In the genomic region with DNA sequence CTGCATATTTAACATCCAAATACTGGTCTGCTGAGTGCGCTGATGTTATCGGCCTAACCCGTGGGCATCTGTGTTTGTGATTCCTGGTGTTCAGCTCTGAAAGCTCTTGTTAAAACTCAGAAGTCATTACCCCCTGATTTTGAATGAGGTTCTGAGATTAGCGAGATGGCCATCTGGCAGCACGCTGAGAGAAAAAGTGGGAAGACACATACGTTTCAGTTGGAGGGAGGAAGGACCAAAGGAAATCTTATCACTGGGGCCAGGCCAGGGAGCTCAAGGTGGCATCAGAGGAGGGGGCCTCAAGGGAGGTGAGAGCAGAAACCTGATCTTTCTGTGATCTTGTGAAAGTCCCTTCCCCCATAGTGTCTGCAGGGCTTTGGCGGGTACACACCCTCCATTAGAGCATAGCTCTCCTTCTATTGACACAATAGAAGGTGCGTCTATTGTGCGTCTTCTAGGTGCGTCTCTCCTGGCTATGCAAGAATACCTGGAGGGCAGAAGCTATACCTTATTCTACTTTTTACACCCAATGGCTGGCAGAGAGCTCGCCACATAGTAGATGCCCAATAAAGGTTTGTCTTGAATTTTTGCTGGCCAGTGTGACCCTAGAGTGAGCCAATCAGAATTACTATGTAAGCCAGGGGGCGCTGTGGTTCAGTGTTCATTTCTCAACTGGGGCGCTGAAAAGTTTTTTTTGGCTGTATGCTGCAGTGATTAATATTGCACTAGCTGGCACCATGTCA, we compare ENCODE assay signal across 8 cellular contexts.
DNase-seq lines count a peak whose midpoint lies in the region; ATAC-seq and TF ChIP-seq lines count a peak whose summit lies in the region.

No MANE protein-coding gene starts in this region.

- no peaks in the 10 kb centered on the region for H3K27me3 ChIP-seq in SK-N-SH (ENCODE audit: insufficient read depth)
- H3K27me3 ChIP-seq in kidney epithelial cell (ENCODE audit: control insufficient read depth, insufficient read depth, low read length): peaks cover 2% of the 10 kb centered on the region

- no peak overlapping the region for H3K4me2 ChIP-seq in SK-N-SH

- no peaks in the 10 kb centered on the region for H3F3A ChIP-seq in SK-N-SH (replicated peaks; ENCODE audit: insufficient read depth)

- H3K27ac Mint-ChIP-seq in activated naive CD8-positive, alpha-beta T cell treated with anti-CD3 and anti-CD28 coated beads, Interleukin-2, amount 50 U/mL, for 24 hours: no peak overlapping the region

- H3K4me1 ChIP-seq in SK-N-SH (ENCODE audit: control insufficient read depth in 1 of 2, insufficient read depth in 2 of 2, low read depth in 1 of 2, low read length in 1 of 2): peaks cover 0 to 35% of the 10 kb centered on the region in 2 experiments; a peak in 2 of 4 replicates

- ATAC-seq in activated naive CD8-positive, alpha-beta T cell treated with anti-CD3 and anti-CD28 coated beads, Interleukin-2, amount 50 U/mL, for 24 hours: peak; percentile 57
- ATAC-seq in GM21528 (IDR thresholded peaks at IDR 0.05; ENCODE audit: low FRiP score, unreplicated experiment) (no peak), HG03175 (IDR thresholded peaks at IDR 0.05; ENCODE audit: unreplicated experiment) (no peak)

- peak; percentile 81 for TF ChIP-seq RAD21 in SK-N-SH (IDR thresholded peaks at IDR 0.05; ENCODE audit: low read length)

- no peaks in the 10 kb centered on the region for H3K27me3 Mint-ChIP-seq in activated naive CD8-positive, alpha-beta T cell treated with anti-CD3 and anti-CD28 coated beads, Interleukin-2, amount 50 U/mL, for 24 hours

- CTCF ChIA-PET in SK-N-SH (lab: Yijun Ruan, JAX): interaction anchor here (0.6 to 8.6 kb wide), 72 partner anchors 8 to 955 kb away, joined by 3 to 143 read pairs (median 4); no protein-coding TSS in a partner anchor

- no peak overlapping the region for H3K9ac ChIP-seq in SK-N-SH

- H3K36me3 ChIP-seq in SK-N-SH (replicated peaks in 1 of 2; ENCODE audit: control insufficient read depth in 1 of 2, insufficient read depth in 2 of 2, low read length in 1 of 2): no peaks in the 10 kb centered on the region
- no peaks in the 10 kb centered on the region for H3K36me3 ChIP-seq in kidney epithelial cell (ENCODE audit: control insufficient read depth, insufficient read depth, low read length)

- no peaks in the 10 kb centered on the region for H3K9me2 ChIP-seq in SK-N-SH

- no peaks in the 10 kb centered on the region for H3K9me3 Mint-ChIP-seq in activated naive CD8-positive, alpha-beta T cell treated with anti-CD3 and anti-CD28 coated beads, Interleukin-2, amount 50 U/mL, for 24 hours

- H3K79me2 ChIP-seq in SK-N-SH (ENCODE audit: insufficient read depth): no peaks in the 10 kb centered on the region

- TF ChIP-seq CTCF in SK-N-SH (IDR thresholded peaks at IDR 0.05) (peak; percentile 68), kidney epithelial cell (IDR thresholded peaks at IDR 0.05; ENCODE audit: insufficient read depth, low read length, poor library complexity, severe bottlenecking) (peak; percentile 38)

- POLR2A ChIA-PET in SK-N-SH (lab: Yijun Ruan, JAX): interaction anchor here (0.6 to 1.9 kb wide), 11 partner anchors 68 to 710 kb away, joined by 3 to 8 read pairs (median 4); a partner anchor contains a TSS

- 48% methylated on average over 13 of the region's 13 CpGs for WGBS in SK-N-SH (ENCODE audit: low lambda C conversion rate)

- no peak overlapping the region for H3K4me3 Mint-ChIP-seq in activated naive CD8-positive, alpha-beta T cell treated with anti-CD3 and anti-CD28 coated beads, Interleukin-2, amount 50 U/mL, for 24 hours

- DNase-seq in NK-92 treated with Interleukin-12 subunit alpha and Interleukin-12 subunit beta, amount 100 ng/mL, for 24 hours (lab: John Stamatoyannopoulos, UW): peak; percentile 1
- DNase-seq in NK-92 (lab: John Stamatoyannopoulos, UW; ENCODE audit: unreplicated experiment): no peak
- DNase-seq in SK-N-SH: peak; percentile 82
- DNase-seq in activated naive CD8-positive, alpha-beta T cell treated with anti-CD3 and anti-CD28 coated beads, Interleukin-2, amount 50 U/mL, for 24 hours: peak; percentile 71
- no peak for DNase-seq in kidney epithelial cell (ENCODE audit: low read depth)
- DNase-seq in stimulated activated CD8-positive, alpha-beta memory T cell treated with anti-CD3 and anti-CD28 coated beads, Interleukin-2, amount 100 ng/mL, for 1 hour (ENCODE audit: low read depth in 2 of 2): peak; percentile 6 to 37

- no peaks in the 10 kb centered on the region for H3K36me3 Mint-ChIP-seq in activated naive CD8-positive, alpha-beta T cell treated with anti-CD3 and anti-CD28 coated beads, Interleukin-2, amount 50 U/mL, for 24 hours (ENCODE audit: low read depth)

- no peaks in the 10 kb centered on the region for H3K9me3 ChIP-seq in SK-N-SH

- H3K4me3 ChIP-seq in SK-N-SH (ENCODE audit: low read depth in 2 of 2, low read length in 1 of 2) (no peak overlapping the region; a peak in 1 of 4 replicates), kidney epithelial cell (ENCODE audit: low read depth, low read length) (no peak overlapping the region)

- H3K4me1 Mint-ChIP-seq in activated naive CD8-positive, alpha-beta T cell treated with anti-CD3 and anti-CD28 coated beads, Interleukin-2, amount 50 U/mL, for 24 hours: peaks cover 5% of the 10 kb centered on the region

- peak in 1 of 2 experiments; percentile 99; a peak in 2 of 4 replicates for TF ChIP-seq EP300 in SK-N-SH (IDR thresholded peaks at IDR 0.05; ENCODE audit: borderline replicate concordance in 1 of 2, low read depth in 1 of 2, low read length in 1 of 2)

- no peak overlapping the region for H2AFZ ChIP-seq in SK-N-SH (ENCODE audit: low read depth)

- H3K27ac ChIP-seq in SK-N-SH (ENCODE audit: low read depth in 2 of 2, low read length in 1 of 2): peak overlapping the region in 1 of 2 experiments; percentile 98; a peak in 2 of 4 replicates

- no peaks in the 10 kb centered on the region for H4K20me1 ChIP-seq in SK-N-SH (ENCODE audit: insufficient read depth)

TF ChIP-seq in SK-N-SH, 30 proteins besides CTCF, POLR2A, EP300 and RAD21:
- TF ChIP-seq POLR2AphosphoS5 (IDR thresholded peaks at IDR 0.05; ENCODE audit: low read depth, low read length): 0 out of 2 replicates have a peak, but pooled peaks have one; percentile 25
- no peak for TF ChIP-seq MEF2A (IDR thresholded peaks at IDR 0.05; ENCODE audit: borderline replicate concordance, low read depth)
- TF ChIP-seq RCOR1 (IDR thresholded peaks at IDR 0.05; ENCODE audit: low read length): peak; percentile 95
- no peak for TF ChIP-seq TEAD4 (IDR thresholded peaks at IDR 0.05; ENCODE audit: borderline replicate concordance, insufficient read depth)
- peak; percentile 57; the same call in 1 of the 2 replicates for TF ChIP-seq MXI1 (IDR thresholded peaks at IDR 0.05; ENCODE audit: low read depth, low read length)
- no peak for TF ChIP-seq ELF1 (IDR thresholded peaks at IDR 0.05)
- TF ChIP-seq CHD2 (IDR thresholded peaks at IDR 0.05; ENCODE audit: low read length, partially characterized antibody): peak; percentile 86
- TF ChIP-seq GATA2 (CRISPR knock-in tag; IDR thresholded peaks at IDR 0.05): peak; percentile 99
- TF ChIP-seq, protein P1, sequence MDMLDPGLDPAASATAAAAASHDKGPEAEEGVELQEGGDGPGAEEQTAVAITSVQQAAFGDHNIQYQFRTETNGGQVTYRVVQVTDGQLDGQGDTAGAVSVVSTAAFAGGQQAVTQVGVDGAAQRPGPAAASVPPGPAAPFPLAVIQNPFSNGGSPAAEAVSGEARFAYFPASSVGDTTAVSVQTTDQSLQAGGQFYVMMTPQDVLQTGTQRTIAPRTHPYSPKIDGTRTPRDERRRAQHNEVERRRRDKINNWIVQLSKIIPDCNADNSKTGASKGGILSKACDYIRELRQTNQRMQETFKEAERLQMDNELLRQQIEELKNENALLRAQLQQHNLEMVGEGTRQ (IDR thresholded peaks at IDR 0.05; ENCODE audit: borderline replicate concordance, low read depth, low read length): no peak
- TF ChIP-seq TAF1 (IDR thresholded peaks at IDR 0.05; ENCODE audit: borderline replicate concordance, low read depth, low read length): no peak
- peak; percentile 59 for TF ChIP-seq SMC3 (IDR thresholded peaks at IDR 0.05; ENCODE audit: low read depth, low read length)
- peak; percentile 57 for TF ChIP-seq TCF12 (IDR thresholded peaks at IDR 0.05)
- TF ChIP-seq, protein P2, sequence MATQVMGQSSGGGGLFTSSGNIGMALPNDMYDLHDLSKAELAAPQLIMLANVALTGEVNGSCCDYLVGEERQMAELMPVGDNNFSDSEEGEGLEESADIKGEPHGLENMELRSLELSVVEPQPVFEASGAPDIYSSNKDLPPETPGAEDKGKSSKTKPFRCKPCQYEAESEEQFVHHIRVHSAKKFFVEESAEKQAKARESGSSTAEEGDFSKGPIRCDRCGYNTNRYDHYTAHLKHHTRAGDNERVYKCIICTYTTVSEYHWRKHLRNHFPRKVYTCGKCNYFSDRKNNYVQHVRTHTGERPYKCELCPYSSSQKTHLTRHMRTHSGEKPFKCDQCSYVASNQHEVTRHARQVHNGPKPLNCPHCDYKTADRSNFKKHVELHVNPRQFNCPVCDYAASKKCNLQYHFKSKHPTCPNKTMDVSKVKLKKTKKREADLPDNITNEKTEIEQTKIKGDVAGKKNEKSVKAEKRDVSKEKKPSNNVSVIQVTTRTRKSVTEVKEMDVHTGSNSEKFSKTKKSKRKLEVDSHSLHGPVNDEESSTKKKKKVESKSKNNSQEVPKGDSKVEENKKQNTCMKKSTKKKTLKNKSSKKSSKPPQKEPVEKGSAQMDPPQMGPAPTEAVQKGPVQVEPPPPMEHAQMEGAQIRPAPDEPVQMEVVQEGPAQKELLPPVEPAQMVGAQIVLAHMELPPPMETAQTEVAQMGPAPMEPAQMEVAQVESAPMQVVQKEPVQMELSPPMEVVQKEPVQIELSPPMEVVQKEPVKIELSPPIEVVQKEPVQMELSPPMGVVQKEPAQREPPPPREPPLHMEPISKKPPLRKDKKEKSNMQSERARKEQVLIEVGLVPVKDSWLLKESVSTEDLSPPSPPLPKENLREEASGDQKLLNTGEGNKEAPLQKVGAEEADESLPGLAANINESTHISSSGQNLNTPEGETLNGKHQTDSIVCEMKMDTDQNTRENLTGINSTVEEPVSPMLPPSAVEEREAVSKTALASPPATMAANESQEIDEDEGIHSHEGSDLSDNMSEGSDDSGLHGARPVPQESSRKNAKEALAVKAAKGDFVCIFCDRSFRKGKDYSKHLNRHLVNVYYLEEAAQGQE (IDR thresholded peaks at IDR 0.05; ENCODE audit: low read depth, low read length): no peak
- peak; percentile 96 for TF ChIP-seq FOXJ3 (CRISPR knock-in tag; IDR thresholded peaks at IDR 0.05)
- no peak for TF ChIP-seq EZH2phosphoT487 (IDR thresholded peaks at IDR 0.05; ENCODE audit: borderline replicate concordance, low read depth)

Comparison
In these comparisons a context has a peak if more than half of its experiments do, and no peak if none do; other contexts are left out.
1. DNase-seq: peak in NK-92 treated with Interleukin-12 subunit alpha and Interleukin-12 subunit beta, amount 100 ng/mL, for 24 hours (single experiment), SK-N-SH (single experiment), activated naive CD8-positive, alpha-beta T cell treated with anti-CD3 and anti-CD28 coated beads, Interleukin-2, amount 50 U/mL, for 24 hours (single experiment) and stimulated activated CD8-positive, alpha-beta memory T cell treated with anti-CD3 and anti-CD28 coated beads, Interleukin-2, amount 100 ng/mL, for 1 hour (2 of 2); none in NK-92 (single experiment) and kidney epithelial cell (single experiment).